Comparison of ENCODE assay signal across 9 cellular contexts in genomic region chr3:113210608-113211369, GRCh38.
DNase-seq lines count a peak whose midpoint lies in the region; ATAC-seq and TF ChIP-seq lines count a peak whose summit lies in the region.
"Had no signal": no experiment of that assay in that cellular context is flagged by ENCODE, and none has a peak within 500 bp of the region (broad histone marks: within the 10 kb centered on the region; RNA-seq: fewer than 3 reads in every experiment).

No MANE protein-coding gene starts in this region.

- peak overlapping the region; percentile 88 for H2AFZ ChIP-seq in ACC112 (ENCODE audit: low read length, unreplicated experiment)
- H2AFZ ChIP-seq in MM.1S (ENCODE audit: low read length), result peak overlapping the region; percentile 79; the same call in 1 of the 2 replicates

- H3K27me3 ChIP-seq in ACC112 (ENCODE audit: insufficient read depth, low read length) (no peaks in the 10 kb centered on the region), MM.1S (replicated peaks; ENCODE audit: insufficient read depth, low read length) (no peaks in the 10 kb centered on the region), endocrine pancreas (ENCODE audit: control insufficient read depth, insufficient read depth, low read length) (no peaks in the 10 kb centered on the region), muscle layer of colon (ENCODE audit: control insufficient read depth in 1 of 2, insufficient read depth in 2 of 2, low read length in 2 of 2) (no peaks in the 10 kb centered on the region)

- H3K4me1 ChIP-seq in ACC112 (ENCODE audit: control insufficient read depth, insufficient read depth, low read length, unreplicated experiment) (peaks cover 16% of the 10 kb centered on the region), MM.1S (ENCODE audit: low read length) (no peaks in the 10 kb centered on the region), endocrine pancreas (ENCODE audit: control insufficient read depth, insufficient read depth, low read length) (no peaks in the 10 kb centered on the region), muscle layer of colon (ENCODE audit: insufficient read depth, low read length) (peaks cover 34% of the 10 kb centered on the region)

- peak overlapping the region; percentile 94; the same call in 1 of the 2 replicates for H3K4me2 ChIP-seq in MM.1S (ENCODE audit: low read depth, low read length)

- H3K79me2 ChIP-seq in ACC112 (ENCODE audit: control insufficient read depth, insufficient read depth, low read length, unreplicated experiment) (no peaks in the 10 kb centered on the region), MM.1S (ENCODE audit: low read length) (no peaks in the 10 kb centered on the region)

- DNase-seq in MM.1S (no peak), NK-92 (lab: John Stamatoyannopoulos, UW; ENCODE audit: unreplicated experiment) (no peak), KBM-7 (no peak)
- DNase-seq: GDM1 had no signal

- no peaks in the 10 kb centered on the region for H3K9me2 ChIP-seq in MM.1S (replicated peaks; ENCODE audit: insufficient read depth, low read length)

- H3K27ac ChIP-seq in ACC112 (ENCODE audit: low read depth, low read length), result no peak overlapping the region
- H3K27ac ChIP-seq in MM.1S (ENCODE audit: low read length), result no peak overlapping the region
- peak overlapping the region; percentile 98 for H3K27ac ChIP-seq in muscle layer of colon (ENCODE audit: low read depth, low read length)

- no peaks in the 10 kb centered on the region for H3K36me3 ChIP-seq in ACC112 (ENCODE audit: insufficient read depth, low read length)
- H3K36me3 ChIP-seq in MM.1S (replicated peaks; ENCODE audit: insufficient read depth, low read length), result no peaks in the 10 kb centered on the region
- no peaks in the 10 kb centered on the region for H3K36me3 ChIP-seq in endocrine pancreas (ENCODE audit: control insufficient read depth, insufficient read depth, low read length)
- no peaks in the 10 kb centered on the region for H3K36me3 ChIP-seq in muscle layer of colon (ENCODE audit: insufficient read depth, low read length)

- no peak for ATAC-seq in GM21528 (IDR thresholded peaks at IDR 0.05; ENCODE audit: low FRiP score, unreplicated experiment)
- ATAC-seq in HG02678 (IDR thresholded peaks at IDR 0.05; ENCODE audit: unreplicated experiment), result no peak

- H3K9ac ChIP-seq in MM.1S (ENCODE audit: low read length) (no peak overlapping the region), endocrine pancreas (ENCODE audit: control insufficient read depth, insufficient read depth, low read length) (peak overlapping the region; percentile 47), muscle layer of colon (ENCODE audit: low read length) (peak overlapping the region; percentile 88)

- H3K4me3 ChIP-seq in ACC112 (ENCODE audit: low read depth, low read length) (peak overlapping the region; percentile 95), MM.1S (ENCODE audit: low read length) (peak overlapping the region; percentile 82), endocrine pancreas (ENCODE audit: control insufficient read depth, insufficient read depth, low read length) (peak overlapping the region; percentile 72), muscle layer of colon (ENCODE audit: low read depth in 1 of 2, low read length in 2 of 2) (peak overlapping the region; percentile 85 to 88)

- H3K9me3 ChIP-seq in MM.1S (replicated peaks; ENCODE audit: insufficient read depth, low read length) (no peaks in the 10 kb centered on the region), endocrine pancreas (ENCODE audit: control insufficient read depth, low read length) (no peaks in the 10 kb centered on the region), muscle layer of colon (ENCODE audit: low read length) (no peaks in the 10 kb centered on the region)

- no peaks in the 10 kb centered on the region for H3F3A ChIP-seq in MM.1S (ENCODE audit: insufficient read depth, low read length)

- in situ Hi-C loops in KBM-7 (cut with MboI; ENCODE audit: low pct_unique_long_range_greater_than_20kb, low sequenced_read_pairs), result no loop called here

- no peak for TF ChIP-seq CTCF in MM.1S (IDR thresholded peaks at IDR 0.05; ENCODE audit: low read length)

- H4K20me1 ChIP-seq in MM.1S (ENCODE audit: insufficient read depth, low read length), result no peaks in the 10 kb centered on the region
